ENCODE assay signal across 25 cellular contexts in the genomic region with DNA sequence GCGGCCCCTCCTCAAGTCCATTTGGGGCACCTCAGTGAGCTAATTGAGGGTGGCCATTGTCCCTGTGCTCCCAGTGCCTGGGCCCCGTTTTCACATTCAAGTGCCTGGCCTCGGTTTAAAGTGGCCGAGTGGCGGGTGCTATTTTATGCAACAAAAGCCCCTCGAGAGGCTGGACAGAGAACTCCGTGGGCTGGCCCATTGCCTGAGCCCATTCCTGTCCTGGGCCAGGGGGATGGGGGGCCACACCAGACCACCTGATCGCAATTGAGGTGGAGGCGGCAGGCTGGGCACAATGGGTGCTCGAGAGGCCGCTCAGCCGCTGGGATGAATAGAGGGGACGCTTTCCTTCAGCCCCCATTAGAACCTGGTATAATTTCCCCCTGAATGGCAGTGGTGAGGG.
"Had no signal": no experiment of that assay in that cellular context is flagged by ENCODE, and none has a peak within 500 bp of the region (broad histone marks: within the 10 kb centered on the region; RNA-seq: fewer than 3 reads in every experiment).

No MANE protein-coding gene starts in this region.

- H3K4me3 ChIP-seq: neural progenitor cell, pancreas, prostate gland, right lobe of liver, skin epidermis, smooth muscle cell, spleen, stomach, thoracic aorta, thyroid gland, tibial nerve, upper lobe of left lung, vagina had no signal

- H3K9ac ChIP-seq: neural progenitor cell had no signal

- FAIRE-seq: pancreas, urothelium cell line had no signal

- H3K36me3 ChIP-seq: neural progenitor cell, neutrophil, pancreas, prostate gland, right lobe of liver, spleen, stomach, thoracic aorta, thyroid gland, tibial nerve, upper lobe of left lung, vagina had no signal

- DNase-seq: naive thymus-derived CD4-positive, alpha-beta T cell; natural killer cell; pancreas; right cardiac atrium; right lobe of liver; spleen; stimulated activated CD4-positive, alpha-beta T cell treated with anti-CD3 and anti-CD28 coated beads, Interleukin-12 subunit alpha, Interleukin-12 subunit beta, amount 100 ng/mL, for 4 hours; stimulated activated CD4-positive, alpha-beta T cell treated with anti-CD3 and anti-CD28 coated beads, Interleukin-1b, Interleukin-23, amount 100 ng/mL, for 48 hours; stimulated activated CD4-positive, alpha-beta T cell treated with anti-CD3 and anti-CD28 coated beads, Interleukin-4, amount 100 ng/mL, for 1 hour; stimulated activated CD4-positive, alpha-beta T cell treated with anti-CD3 and anti-CD28 coated beads, Interleukin-4, amount 100 ng/mL, for 4 hours; stimulated activated naive B cell treated with anti-CD40 and anti-IgM and Interleukin-4, amounts not matched to agents 10 μg/mL and 1 μg/mL and 100 μg/mL, for 72 hours; stimulated activated naive CD4-positive, alpha-beta T cell treated with Interleukin-2 at 50 U/mL for 16 hours; stomach; thyroid gland; trophoblast cell had no signal

- H3K4me1 ChIP-seq: neural progenitor cell, pancreas, prostate gland, right lobe of liver, spleen, stomach, thyroid gland, upper lobe of left lung, vagina had no signal

- H3K9me3 ChIP-seq: neutrophil, pancreas, prostate gland, right lobe of liver, spleen, stomach, thoracic aorta, thyroid gland, tibial nerve, upper lobe of left lung, vagina had no signal

- H3K4me2 ChIP-seq: neural progenitor cell, smooth muscle cell had no signal

- H3K27me3 ChIP-seq: neutrophil, pancreas, right lobe of liver, thyroid gland, upper lobe of left lung, vagina had no signal

- H3K27ac ChIP-seq: neural progenitor cell, neutrophil, pancreas, prostate gland, right lobe of liver, skin epidermis, spleen, stomach, thoracic aorta, thyroid gland, tibial nerve, upper lobe of left lung, vagina had no signal

- H2AFZ ChIP-seq: neural progenitor cell had no signal
